Comparison of ENCODE assay signal across 17 cellular contexts in the genomic region with DNA sequence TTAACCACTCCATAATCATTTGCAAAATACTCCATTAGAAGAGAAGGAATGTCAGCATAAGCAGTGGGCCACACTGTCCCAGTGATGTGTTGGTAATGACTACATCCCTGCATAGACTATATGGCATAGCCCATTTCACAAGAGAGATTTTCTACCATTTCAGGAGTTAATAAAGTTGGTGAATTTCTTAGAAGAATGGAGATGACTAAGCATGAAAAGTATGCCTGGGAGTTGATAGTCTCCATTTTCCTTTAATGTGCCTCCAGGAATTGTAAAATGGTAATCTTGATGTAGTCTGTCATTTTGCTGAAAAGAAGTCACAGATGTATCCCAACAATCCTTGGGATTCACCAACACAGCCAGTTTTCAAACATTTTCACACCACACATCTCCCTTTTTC.
A peak's percentile ranks its signal among the peaks of the same experiment; 100 is the strongest.
DNase-seq lines count a peak whose midpoint lies in the region; ATAC-seq, FAIRE-seq and TF ChIP-seq lines count a peak whose summit lies in the region.
"Had no signal": no experiment of that assay in that cellular context is flagged by ENCODE, and none has a peak within 500 bp of the region (broad histone marks: within the 10 kb centered on the region; RNA-seq: fewer than 3 reads in every experiment).

No MANE protein-coding gene starts in this region.

- CTCF ChIA-PET in IMR-90 (lab: Yijun Ruan, JAX): no interaction called here

- H2BK120ac ChIP-seq in IMR-90 (ENCODE audit: low read depth, low read length): no peak overlapping the region
- H2BK120ac ChIP-seq in mesenchymal stem cell (ENCODE audit: low read depth, low read length): no peak overlapping the region

- H4K91ac ChIP-seq in IMR-90 (ENCODE audit: insufficient read depth, low read depth, low read length): no peak overlapping the region
- no peak overlapping the region for H4K91ac ChIP-seq in mesenchymal stem cell (ENCODE audit: low read length)

- no TSS peak for BruUV-seq in IMR-90 (replicated peaks; lab: Mats Ljungman, UMichigan)

- H3K18ac ChIP-seq in IMR-90 (ENCODE audit: low read depth, low read length) (no peak overlapping the region), mesenchymal stem cell (ENCODE audit: low read depth in 1 of 2, low read length in 2 of 2) (no peak overlapping the region)

- intact Hi-C loops in IMR-90 (cut with micrococcal nuclease): no loop called here

- no peak overlapping the region for H3K27ac ChIP-seq in IMR-90 (ENCODE audit: insufficient read depth, low read length)
- peak overlapping the region; percentile 54 for H3K27ac ChIP-seq in mesenchymal stem cell (ENCODE audit: low read length, poor library complexity, severe bottlenecking)
- no peak overlapping the region for H3K27ac ChIP-seq in SJCRH30
- H3K27ac ChIP-seq: BLaER1, PC-9 had no signal

- peaks cover 5 to 13% of the 10 kb centered on the region in 2 donors for H3K9me3 Mint-ChIP-seq in activated naive CD4-positive, alpha-beta T cell treated with anti-CD3 and anti-CD28 coated beads, Interleukin-2, amount 50 U/mL, for 72 hours

- no peaks in the 10 kb centered on the region for H3K9me1 ChIP-seq in IMR-90 (ENCODE audit: insufficient read depth, low read length)

- H2BK20ac ChIP-seq in IMR-90 (ENCODE audit: low read depth, low read length): no peak overlapping the region

- no peaks in the 10 kb centered on the region for H3K79me1 ChIP-seq in IMR-90 (ENCODE audit: low read depth in 1 of 2, low read length in 2 of 2)
- no peaks in the 10 kb centered on the region for H3K79me1 ChIP-seq in mesenchymal stem cell (replicated peaks; ENCODE audit: low read length, poor library complexity, severe bottlenecking)

- no peak overlapping the region for H2AK9ac ChIP-seq in IMR-90 (replicated peaks; ENCODE audit: low read depth, low read length, poor library complexity)

- H2BK15ac ChIP-seq in IMR-90 (ENCODE audit: low read depth, low read length) (no peak overlapping the region), mesenchymal stem cell (ENCODE audit: low read depth, poor library complexity, severe bottlenecking) (no peak overlapping the region)

- POLR2A ChIA-PET in IMR-90 (lab: Charles Lee; ENCODE audit: unreplicated experiment): no interaction called here

- H3K4me1 ChIP-seq in IMR-90 (ENCODE audit: control insufficient read depth, insufficient read depth, low read length): no peaks in the 10 kb centered on the region
- peaks cover 4% of the 10 kb centered on the region for H3K4me1 ChIP-seq in mesenchymal stem cell (ENCODE audit: control insufficient read depth, insufficient read depth, low read depth, low read length)
- H3K4me1 ChIP-seq in SJCRH30: no peaks in the 10 kb centered on the region

- TF ChIP-seq RAD21 in IMR-90 (IDR thresholded peaks at IDR 0.05; ENCODE audit: low read length): no peak

- no peak overlapping the region for H2AK5ac ChIP-seq in IMR-90 (ENCODE audit: low read depth, low read length)
- H2AK5ac ChIP-seq in mesenchymal stem cell (ENCODE audit: low read length, severe bottlenecking): peak overlapping the region; percentile 83

- no peak for DNase-seq in D721Med (ENCODE audit: insufficient read length, low spot score)
- DNase-seq in IMR-90: peak; percentile 17
- DNase-seq in astrocyte of the spinal cord (ENCODE audit: low read depth, low spot score): peak; percentile 31
- no peak for DNase-seq in mesenchymal stem cell
- DNase-seq in activated naive CD4-positive, alpha-beta T cell treated with anti-CD3 and anti-CD28 coated beads, Interleukin-2, amount 50 U/mL, for 72 hours (ENCODE audit: low spot score in 2 of 2): no peak
- no peak for DNase-seq in SJCRH30
- DNase-seq in DMS79 treated with DMSO at 0.1 percent for 48 hours (lab: John Stamatoyannopoulos, UW): no peak
- DNase-seq in activated gamma-delta T cell (lab: John Stamatoyannopoulos, UW): no peak
- DNase-seq: ACHN, HCEC 1CT, NCI-H1048, NCI-H1694 treated with DMSO at 0.1 percent for 48 hours, NCI-H774, PC-9 had no signal

- H3K14ac ChIP-seq in IMR-90 (replicated peaks; ENCODE audit: low read depth, low read length): no peak overlapping the region
- no peak overlapping the region for H3K14ac ChIP-seq in mesenchymal stem cell (ENCODE audit: low read length in 2 of 2)

- in situ Hi-C loops in IMR-90 (cut with MboI; ENCODE audit: low sequenced_read_pairs): no loop called here
- in situ Hi-C loops in astrocyte of the spinal cord (cut with HindIII; ENCODE audit: low sequenced_read_pairs): no loop called here

- H4K20me1 ChIP-seq in IMR-90 (ENCODE audit: insufficient read depth, low read length): no peaks in the 10 kb centered on the region
- H4K20me1 ChIP-seq: BLaER1 had no signal

- TF ChIP-seq CTCF in D721Med (IDR thresholded peaks at IDR 0.05; ENCODE audit: insufficient read depth, missing control alignments): no peak
- no peak for TF ChIP-seq CTCF in IMR-90 (conservative IDR thresholded peaks at IDR 0.05; ENCODE audit: low read depth, low read length)
- TF ChIP-seq CTCF in astrocyte of the spinal cord (IDR thresholded peaks at IDR 0.05; ENCODE audit: low read depth, low read length): no peak

- H3K23ac ChIP-seq in IMR-90 (ENCODE audit: low read depth, low read length) (no peak overlapping the region), mesenchymal stem cell (ENCODE audit: low read length in 2 of 2) (no peak overlapping the region)

- peak; percentile 42; the same call in 1 of the 2 replicates for ATAC-seq in IMR-90 (ENCODE audit: low read depth)
- ATAC-seq in activated naive CD4-positive, alpha-beta T cell treated with anti-CD3 and anti-CD28 coated beads, Interleukin-2, amount 50 U/mL, for 72 hours: no peak
- ATAC-seq: GM12878, Right ventricle myocardium inferior had no signal

- H3K4me2 ChIP-seq in IMR-90 (ENCODE audit: low read depth, low read length) (no peak overlapping the region), mesenchymal stem cell (ENCODE audit: low read length, poor library complexity, severe bottlenecking) (no peak overlapping the region)
- H3K4me2 ChIP-seq: BLaER1, PC-9 had no signal

- H4K5ac ChIP-seq in IMR-90 (ENCODE audit: low read depth, low read length): no peak overlapping the region

- H3K4ac ChIP-seq in IMR-90 (ENCODE audit: low read depth, low read length) (no peak overlapping the region), mesenchymal stem cell (ENCODE audit: low read depth in 1 of 2, low read length in 2 of 2) (no peak overlapping the region)

- H2BK5ac ChIP-seq in IMR-90 (ENCODE audit: low read depth, low read length, poor library complexity, severe bottlenecking) (no peak overlapping the region), mesenchymal stem cell (ENCODE audit: low read depth, low read length, poor library complexity, severe bottlenecking) (no peak overlapping the region)

- no peaks in the 10 kb centered on the region for H3K36me3 Mint-ChIP-seq in activated naive CD4-positive, alpha-beta T cell treated with anti-CD3 and anti-CD28 coated beads, Interleukin-2, amount 50 U/mL, for 72 hours

- no peaks in the 10 kb centered on the region for H3K36me3 ChIP-seq in IMR-90 (ENCODE audit: control insufficient read depth, insufficient read depth, low read length)
- peaks cover 0 to 3% of the 10 kb centered on the region in 2 experiments for H3K36me3 ChIP-seq in mesenchymal stem cell (ENCODE audit: control insufficient read depth in 1 of 2, insufficient read depth in 2 of 2, low read depth in 1 of 2, low read length in 2 of 2)
- H3K36me3 ChIP-seq in SJCRH30: no peaks in the 10 kb centered on the region
- H3K36me3 ChIP-seq: BLaER1 had no signal

- no peak overlapping the region for H3K56ac ChIP-seq in IMR-90 (ENCODE audit: extremely low read depth, insufficient read depth, low read length)

- no peak for TF ChIP-seq POLR2A in IMR-90 (IDR thresholded peaks at IDR 0.05; ENCODE audit: low read depth, low read length)

- H3K27me3 ChIP-seq in IMR-90 (ENCODE audit: control insufficient read depth, insufficient read depth, low read length) (no peaks in the 10 kb centered on the region), mesenchymal stem cell (ENCODE audit: control insufficient read depth in 1 of 2, insufficient read depth in 1 of 2, low read length in 2 of 2) (no peaks in the 10 kb centered on the region), SJCRH30 (no peaks in the 10 kb centered on the region)
- H3K27me3 ChIP-seq: BLaER1 had no signal

- H2AFZ ChIP-seq in IMR-90 (replicated peaks; ENCODE audit: low read length, poor library complexity): no peak overlapping the region
- H2AFZ ChIP-seq in mesenchymal stem cell (ENCODE audit: low read depth, low read length): peak overlapping the region; percentile 27
- H2AFZ ChIP-seq: PC-9 had no signal

- FAIRE-seq in D721Med (lab: Jason Lieb, UNC): peak; percentile 82
- FAIRE-seq: GM12878 had no signal

- H3K4me3 ChIP-seq in IMR-90 (ENCODE audit: insufficient read depth, low read depth, low read length) (no peak overlapping the region), astrocyte of the spinal cord (ENCODE audit: low read depth, low read length) (no peak overlapping the region), mesenchymal stem cell (ENCODE audit: insufficient read depth in 1 of 2, low read depth in 1 of 2, low read length in 2 of 2) (no peak overlapping the region), SJCRH30 (no peak overlapping the region)
- H3K4me3 ChIP-seq: BLaER1, GM12878, PC-9 had no signal

- H4K8ac ChIP-seq in IMR-90 (ENCODE audit: low read depth in 2 of 2, low read length in 2 of 2) (no peak overlapping the region), mesenchymal stem cell (ENCODE audit: low read length) (no peak overlapping the region)

- H2BK12ac ChIP-seq in mesenchymal stem cell (ENCODE audit: low read length in 2 of 2): no peak overlapping the region

- dilution Hi-C loops in IMR-90 (cut with HindIII; ENCODE audit: low sequenced_read_pairs, unreplicated experiment): no loop called here

- H3K9me3 ChIP-seq in IMR-90 (ENCODE audit: control insufficient read depth, insufficient read depth, low read length) (peaks cover 5% of the 10 kb centered on the region), mesenchymal stem cell (ENCODE audit: control insufficient read depth, low read length) (peaks cover 5% of the 10 kb centered on the region), SJCRH30 (replicated peaks) (no peaks in the 10 kb centered on the region)
- H3K9me3 ChIP-seq: BLaER1 had no signal

- H3K9ac ChIP-seq in IMR-90 (ENCODE audit: low read depth, low read length) (no peak overlapping the region), mesenchymal stem cell (ENCODE audit: low read length) (no peak overlapping the region)
- H3K9ac ChIP-seq: BLaER1 had no signal

- no peak overlapping the region for H3K27ac Mint-ChIP-seq in activated naive CD4-positive, alpha-beta T cell treated with anti-CD3 and anti-CD28 coated beads, Interleukin-2, amount 50 U/mL, for 72 hours

TF ChIP-seq in IMR-90, 13 proteins besides CTCF, POLR2A, EP300 and RAD21 (continues in another document):
- TF ChIP-seq FOS (IDR thresholded peaks at IDR 0.05; ENCODE audit: low read depth, low read length) (no peak), RFX5 (IDR thresholded peaks at IDR 0.05; ENCODE audit: low read depth, low read length) (no peak), CEBPB (IDR thresholded peaks at IDR 0.05; ENCODE audit: low read depth, low read length) (no peak), RCOR1 (IDR thresholded peaks at IDR 0.05; ENCODE audit: insufficient replicate concordance, low read length) (no peak), CHD1 (IDR thresholded peaks at IDR 0.05; ENCODE audit: low read depth, low read length) (no peak)

Comparison
In these comparisons a context has a peak if more than half of its experiments do, and no peak if none do; other contexts are left out.
1. DNase-seq: peak in IMR-90 (single experiment) and astrocyte of the spinal cord (single experiment); none in D721Med (single experiment), mesenchymal stem cell (single experiment), activated naive CD4-positive, alpha-beta T cell treated with anti-CD3 and anti-CD28 coated beads, Interleukin-2, amount 50 U/mL, for 72 hours (0 of 2), SJCRH30 (0 of 2), DMS79 treated with DMSO at 0.1 percent for 48 hours (single experiment) and activated gamma-delta T cell (single experiment).